In genomic region chr1:110421159-110421777, GRCh38 we compare ENCODE assay signal across 12 cellular contexts. TPM values are rescaled to one million over a fixed set of nuclear protein-coding genes. Genes with fewer than 3 reads are reported as not detected.
DNase-seq lines count a peak whose midpoint lies in the region; ATAC-seq lines count a peak whose summit lies in the region.
"Had no signal": no experiment of that assay in that cellular context is flagged by ENCODE, and none has a peak within 500 bp of the region (broad histone marks: within the 10 kb centered on the region; RNA-seq: fewer than 3 reads in every experiment).

No MANE protein-coding gene starts in this region.

- peak; percentile 73 for ATAC-seq in activated CD8-positive, alpha-beta memory T cell treated with anti-CD3 and anti-CD28 coated beads, Interleukin-2, amount 10 ng/mL, durations not matched to agents 7 days and 5 days
- peak; percentile 46 for ATAC-seq in sciatic nerve

- H3K4me1 Mint-ChIP-seq in activated CD8-positive, alpha-beta memory T cell treated with anti-CD3 and anti-CD28 coated beads, Interleukin-2, amount 10 ng/mL, durations not matched to agents 7 days and 5 days: peaks cover 14% of the 10 kb centered on the region
- H3K4me1 Mint-ChIP-seq: IgD-negative memory B cell had no signal

- H3K4me3 Mint-ChIP-seq in activated CD8-positive, alpha-beta memory T cell treated with anti-CD3 and anti-CD28 coated beads, Interleukin-2, amount 10 ng/mL, durations not matched to agents 7 days and 5 days: no peak overlapping the region
- H3K4me3 Mint-ChIP-seq: activated naive CD8-positive, alpha-beta T cell treated with anti-CD3 and anti-CD28 coated beads, Interleukin-2, amount 10 ng/mL, durations not matched to agents 7 days and 5 days; IgD-negative memory B cell had no signal

- peak; percentile 56 for DNase-seq in activated CD8-positive, alpha-beta memory T cell treated with anti-CD3 and anti-CD28 coated beads, Interleukin-2, amount 10 ng/mL, durations not matched to agents 7 days and 5 days
- no peak for DNase-seq in activated CD8-positive, alpha-beta memory T cell treated with anti-CD3 and anti-CD28 coated beads for 24 hours
- DNase-seq in RKO (ENCODE audit: low spot score): peak; percentile 43
- peak; percentile 6 for DNase-seq in epithelial cell of prostate (ENCODE audit: low read depth, low spot score)
- DNase-seq in sciatic nerve (ENCODE audit: low spot score): no peak
- no peak for DNase-seq in 8988T
- DNase-seq in substantia nigra (lab: John Stamatoyannopoulos, UW): no peak
- DNase-seq in H4 (ENCODE audit: low spot score): no peak
- DNase-seq: activated naive CD8-positive, alpha-beta T cell treated with anti-CD3 and anti-CD28 coated beads, Interleukin-2, amount 10 ng/mL, durations not matched to agents 7 days and 5 days; small intestine had no signal

- H3K36me3 Mint-ChIP-seq in activated CD8-positive, alpha-beta memory T cell treated with anti-CD3 and anti-CD28 coated beads, Interleukin-2, amount 10 ng/mL, durations not matched to agents 7 days and 5 days: no peaks in the 10 kb centered on the region
- H3K36me3 Mint-ChIP-seq: activated naive CD8-positive, alpha-beta T cell treated with anti-CD3 and anti-CD28 coated beads, Interleukin-2, amount 10 ng/mL, durations not matched to agents 7 days and 5 days; IgD-negative memory B cell had no signal

- H3K27me3 Mint-ChIP-seq in activated CD8-positive, alpha-beta memory T cell treated with anti-CD3 and anti-CD28 coated beads, Interleukin-2, amount 10 ng/mL, durations not matched to agents 7 days and 5 days: peaks cover 12% of the 10 kb centered on the region

- H3K27ac Mint-ChIP-seq in activated CD8-positive, alpha-beta memory T cell treated with anti-CD3 and anti-CD28 coated beads, Interleukin-2, amount 10 ng/mL, durations not matched to agents 7 days and 5 days: no peak overlapping the region
- H3K27ac Mint-ChIP-seq: activated naive CD8-positive, alpha-beta T cell treated with anti-CD3 and anti-CD28 coated beads, Interleukin-2, amount 10 ng/mL, durations not matched to agents 7 days and 5 days; IgD-negative memory B cell had no signal

- H3K27ac ChIP-seq in epithelial cell of prostate: no peak overlapping the region
- no peak overlapping the region for H3K27ac ChIP-seq in substantia nigra (ENCODE audit: low read depth, low read length, poor library complexity, severe bottlenecking)

- intact Hi-C loops in sciatic nerve (cut with DNase I): no loop called here

- CTCF ChIA-PET in activated CD8-positive, alpha-beta memory T cell treated with anti-CD3 and anti-CD28 coated beads, Interleukin-2, amount 10 ng/mL, durations not matched to agents 7 days and 5 days (lab: Charles Lee): interaction anchor here (1.2 to 1.4 kb wide), 2 partner anchors 9 to 39 kb away, joined by 5 to 6 read pairs; no protein-coding TSS in a partner anchor

- no peaks in the 10 kb centered on the region for H3K9me3 Mint-ChIP-seq in activated CD8-positive, alpha-beta memory T cell treated with anti-CD3 and anti-CD28 coated beads, Interleukin-2, amount 10 ng/mL, durations not matched to agents 7 days and 5 days (ENCODE audit: low read depth)
- H3K9me3 Mint-ChIP-seq: activated naive CD8-positive, alpha-beta T cell treated with anti-CD3 and anti-CD28 coated beads, Interleukin-2, amount 10 ng/mL, durations not matched to agents 7 days and 5 days had no signal

RNA-seq across cellular contexts. Expression of gene LAMTOR5, which starts 13.8 kb away (rescaled TPM):
- 100 to 1,000 TPM; 109 to 130 TPM for total RNA-seq in activated CD8-positive, alpha-beta memory T cell treated with anti-CD3 and anti-CD28 coated beads, Interleukin-2, amount 10 ng/mL, durations not matched to agents 7 days and 5 days
- 91.4 TPM for total RNA-seq in sciatic nerve
- 129 and 143 TPM in 2 replicates for total RNA-seq in H4 (2014; rRNA removed; shearing (Covaris generic))

RNA-seq across cellular contexts. Expression of gene PROK1, which starts 29.7 kb away (rescaled TPM):
- total RNA-seq in activated CD8-positive, alpha-beta memory T cell treated with anti-CD3 and anti-CD28 coated beads, Interleukin-2, amount 10 ng/mL, durations not matched to agents 7 days and 5 days: not detected
- total RNA-seq in sciatic nerve: not detected
- not detected in 2 replicates for total RNA-seq in H4 (2014; rRNA removed; shearing (Covaris generic))
- total RNA-seq: activated naive CD8-positive, alpha-beta T cell treated with anti-CD3 and anti-CD28 coated beads, Interleukin-2, amount 10 ng/mL, durations not matched to agents 7 days and 5 days; mononuclear cell had no signal

RNA-seq across cellular contexts. Expression of gene SLC16A4, which starts 30.4 kb away (rescaled TPM):
- total RNA-seq in activated CD8-positive, alpha-beta memory T cell treated with anti-CD3 and anti-CD28 coated beads, Interleukin-2, amount 10 ng/mL, durations not matched to agents 7 days and 5 days: under 1 TPM; 0.14 to 0.23 TPM
- total RNA-seq in sciatic nerve: 20.5 TPM
- total RNA-seq in H4 (2014; rRNA removed; shearing (Covaris generic)): 85.2 and 91.7 TPM in 2 replicates
- total RNA-seq: mononuclear cell had no signal

Comparison
In these comparisons a context has a peak if more than half of its experiments do, and no peak if none do; other contexts are left out.
1. DNase-seq: peak in activated CD8-positive, alpha-beta memory T cell treated with anti-CD3 and anti-CD28 coated beads, Interleukin-2, amount 10 ng/mL, durations not matched to agents 7 days and 5 days (single experiment), RKO (single experiment) and epithelial cell of prostate (single experiment); none in activated CD8-positive, alpha-beta memory T cell treated with anti-CD3 and anti-CD28 coated beads for 24 hours (single experiment), sciatic nerve (single experiment), 8988T (single experiment), substantia nigra (0 of 49) and H4 (single experiment).
2. RNA of gene SLC16A4, which starts 30.4 kb away (total RNA-seq): 85.2 to 91.7 TPM in H4 and 20.5 TPM in sciatic nerve (single experiment); 0.14 to 0.23 TPM in activated CD8-positive, alpha-beta memory T cell treated with anti-CD3 and anti-CD28 coated beads, Interleukin-2, amount 10 ng/mL, durations not matched to agents 7 days and 5 days; every median in the first group is over 10 times any median in the second.